1 cellular context compared by ENCODE assay signal in genomic region chr3:69425249-69425648, GRCh38.
TF ChIP-seq lines count a peak whose summit lies in the region.

No MANE protein-coding gene starts in this region.

TF ChIP-seq in GM23338, 12 proteins besides CTCF, POLR2A, EP300 and RAD21 (continued from another document):
- TF ChIP-seq ZNF462 (CRISPR knock-in tag; IDR thresholded peaks at IDR 0.05), result no peak
- TF ChIP-seq JUNB (IDR thresholded peaks at IDR 0.05; ENCODE audit: unreplicated experiment), result no peak
